11 cellular contexts compared by ENCODE assay signal in the genomic region with DNA sequence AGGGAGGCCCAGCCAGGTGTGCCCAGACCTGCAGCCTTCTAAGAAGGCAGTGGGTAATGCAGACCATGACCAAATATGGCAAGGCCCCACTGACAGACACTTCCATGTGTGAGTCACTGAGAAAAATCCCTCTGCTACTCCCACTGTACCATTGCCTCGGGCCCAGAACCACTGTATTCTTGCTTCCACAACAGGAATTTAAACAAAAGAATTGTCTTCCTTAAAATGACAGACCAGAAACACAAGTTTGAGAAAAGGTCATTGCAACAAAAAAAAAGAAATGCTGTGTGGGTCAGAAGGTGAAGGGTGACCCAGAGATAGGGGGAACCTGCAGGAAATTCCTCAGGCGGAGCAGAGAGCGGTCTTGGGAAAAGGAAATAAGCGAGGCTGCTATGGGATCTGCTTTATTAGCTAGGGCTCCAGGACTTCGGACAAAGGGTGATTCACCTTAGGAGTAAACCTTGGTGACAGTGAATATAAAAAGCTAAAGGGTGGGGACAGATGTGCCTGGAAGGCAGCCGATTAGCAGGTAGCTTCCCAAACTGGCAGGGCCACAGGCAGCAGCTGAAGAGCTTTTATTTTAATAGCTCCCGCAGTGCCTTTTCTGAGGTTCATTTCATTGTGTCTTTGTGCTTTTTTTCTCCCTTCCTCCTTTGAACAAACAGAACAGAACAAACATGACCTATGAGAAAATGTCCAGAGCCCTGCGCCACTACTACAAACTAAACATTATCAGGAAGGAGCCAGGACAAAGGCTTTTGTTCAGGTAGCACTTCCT.
A peak's percentile ranks its signal among the peaks of the same experiment; 100 is the strongest.
DNase-seq lines count a peak whose midpoint lies in the region; ATAC-seq and TF ChIP-seq lines count a peak whose summit lies in the region.
"Had no signal": no experiment of that assay in that cellular context is flagged by ENCODE, and none has a peak within 500 bp of the region (broad histone marks: within the 10 kb centered on the region; RNA-seq: fewer than 3 reads in every experiment).

No MANE protein-coding gene starts in this region.

- no peak overlapping the region for H3K4me3 ChIP-seq in mucosa of descending colon
- no peak overlapping the region for H3K4me3 ChIP-seq in lower leg skin (ENCODE audit: low read depth, poor library complexity, severe bottlenecking)
- H3K4me3 ChIP-seq in Karpas-422 (ENCODE audit: low read length) = no peak overlapping the region

- H2AFZ ChIP-seq in Karpas-422 (ENCODE audit: low read length) = no peak overlapping the region

- no peak overlapping the region for H3K27ac ChIP-seq in Karpas-422 (ENCODE audit: low read length)

- no peaks in the 10 kb centered on the region for H3K36me3 ChIP-seq in mucosa of descending colon (ENCODE audit: low read depth)
- H3K36me3 ChIP-seq in Karpas-422 (ENCODE audit: insufficient read depth, low read length) = no peaks in the 10 kb centered on the region

- no peaks in the 10 kb centered on the region for H3K27me3 Mint-ChIP-seq in CD14-positive monocyte (ENCODE audit: low read depth in 3 of 3)

- H3K4me1 ChIP-seq in mucosa of descending colon (ENCODE audit: low read depth) (peaks cover 26% of the 10 kb centered on the region), Karpas-422 (ENCODE audit: low read length) (no peaks in the 10 kb centered on the region)

- DNase-seq in CD14-positive monocyte (ENCODE audit: low spot score) (no peak), NCI-H2029 (lab: John Stamatoyannopoulos, UW) (peak; percentile 93), dermis blood vessel endothelial cell (peak; percentile 94), mucosa of descending colon (peak; percentile 54 to 73 (median 66)), lower leg skin (ENCODE audit: low spot score in 2 of 2) (no peak), Karpas-422 (no peak)
- DNase-seq: activated T-cell treated with anti-CD3 and anti-CD28 coated beads, Interleukin-2, amount 50 U/mL, for 72 hours; DMS79 treated with DMSO at 0.1 percent for 48 hours had no signal

- H3K9me3 Mint-ChIP-seq in CD14-positive monocyte = peaks cover 0 to 3% (median 0%) of the 10 kb centered on the region in 7 donors

- H3K9ac ChIP-seq in Karpas-422 (ENCODE audit: low read length) = no peak overlapping the region

- H3K27ac Mint-ChIP-seq in CD14-positive monocyte = peak overlapping the region; percentile 81 to 94 (median 89)
- H3K27ac Mint-ChIP-seq: activated T-cell treated with anti-CD3 and anti-CD28 coated beads, Interleukin-2, amount 50 U/mL, for 72 hours had no signal

- ATAC-seq in mucosa of descending colon (peak; percentile 76), GM21723 (IDR thresholded peaks at IDR 0.05; ENCODE audit: unreplicated experiment) (no peak), GM18873 (IDR thresholded peaks at IDR 0.05; ENCODE audit: low FRiP score, unreplicated experiment) (no peak)
- ATAC-seq: activated T-cell treated with anti-CD3 and anti-CD28 coated beads, Interleukin-2, amount 50 U/mL, for 72 hours; sciatic nerve had no signal

- H3K9me3 ChIP-seq in mucosa of descending colon (no peaks in the 10 kb centered on the region), Karpas-422 (ENCODE audit: low read length) (no peaks in the 10 kb centered on the region)

- intact Hi-C loops in CD14-positive monocyte (cut with micrococcal nuclease) = loop anchor here in 1 of 2 donors (10.0 kb wide), 2 partner anchors 129 to 301 kb away; no protein-coding TSS in a partner anchor
- intact Hi-C loops in mucosa of descending colon (cut with DNase I, micrococcal nuclease) = no loop called here
- intact Hi-C loops in lower leg skin (cut with DNase I; ENCODE audit: low total_unique reads) = no loop called here

- TF ChIP-seq CTCF in CD14-positive monocyte (IDR thresholded peaks at IDR 0.05) = no peak
- TF ChIP-seq CTCF in mucosa of descending colon (IDR thresholded peaks at IDR 0.05) = no peak
- TF ChIP-seq CTCF in lower leg skin (IDR thresholded peaks at IDR 0.05) = no peak

- no peaks in the 10 kb centered on the region for H4K20me1 ChIP-seq in Karpas-422 (ENCODE audit: insufficient read depth, low read depth, low read length)

- no peak overlapping the region for H3K4me3 Mint-ChIP-seq in CD14-positive monocyte
- H3K4me3 Mint-ChIP-seq: activated T-cell treated with anti-CD3 and anti-CD28 coated beads, Interleukin-2, amount 50 U/mL, for 72 hours had no signal

- WGBS in lower leg skin, 2 donors = 66 to 69% methylated on average over 8 of the region's 8 CpGs

- H3K36me3 Mint-ChIP-seq in CD14-positive monocyte = peaks cover 80 to 90% of the 10 kb centered on the region in 2 donors

- H3K9me2 ChIP-seq in Karpas-422 (replicated peaks; ENCODE audit: insufficient read depth, low read length) = no peaks in the 10 kb centered on the region

- H3K79me2 ChIP-seq in Karpas-422 (ENCODE audit: low read length) = no peaks in the 10 kb centered on the region

- TF ChIP-seq POLR2A in lower leg skin (IDR thresholded peaks at IDR 0.05) = no peak

- H3K4me1 Mint-ChIP-seq in CD14-positive monocyte = peaks cover 38% of the 10 kb centered on the region

- H3K4me2 ChIP-seq in Karpas-422 (ENCODE audit: low read depth, low read length, poor library complexity, severe bottlenecking) = no peak overlapping the region

- H3K27me3 ChIP-seq in Karpas-422 (ENCODE audit: low read length) = no peaks in the 10 kb centered on the region

Comparison
In these comparisons a context has a peak if more than half of its experiments do, and no peak if none do; other contexts are left out.
1. DNase-seq: peak in NCI-H2029 (single experiment), dermis blood vessel endothelial cell (single experiment) and mucosa of descending colon (3 of 3); none in CD14-positive monocyte (single experiment), lower leg skin (0 of 2) and Karpas-422 (single experiment).